ENCODE assay signal across 11 cellular contexts in genomic region chr10:117914330-117914729, GRCh38.
"Had no signal": no experiment of that assay in that cellular context is flagged by ENCODE, and none has a peak within 500 bp of the region (broad histone marks: within the 10 kb centered on the region; RNA-seq: fewer than 3 reads in every experiment).

No MANE protein-coding gene starts in this region.

- FAIRE-seq: H1, H54 had no signal

- H2AFZ ChIP-seq: GM23248, GM23338 had no signal

- H3K9me3 ChIP-seq: HAP-1 had no signal

- H3K4me3 ChIP-seq: GM23248, GM23338, HAP-1 had no signal

- H3K4me1 ChIP-seq: HAP-1 had no signal

- H3K9ac ChIP-seq: GM23248 had no signal

- H3K27ac ChIP-seq: GM23248 had no signal

- H3K36me3 ChIP-seq: HAP-1 had no signal

- H3K4me2 ChIP-seq: GM23338 had no signal

- ATAC-seq: GM23338, HCT116 had no signal

- DNase-seq: GM23248, GOT3, H7, H9, HCEC 1CT, HFFc6 had no signal
